1 cellular context compared by ENCODE assay signal in genomic region chr20:17542481-17542880, GRCh38.
TF ChIP-seq lines count a peak whose summit lies in the region.

No MANE protein-coding gene starts in this region.

TF ChIP-seq in IMR-90, 13 proteins besides CTCF, POLR2A, EP300 and RAD21:
- TF ChIP-seq CHD1 (IDR thresholded peaks at IDR 0.05; ENCODE audit: low read depth, low read length) (no peak), RFX5 (IDR thresholded peaks at IDR 0.05; ENCODE audit: low read depth, low read length) (no peak), ELK1 (IDR thresholded peaks at IDR 0.05; ENCODE audit: borderline replicate concordance, low read depth, low read length) (no peak), CEBPB (IDR thresholded peaks at IDR 0.05; ENCODE audit: low read depth, low read length) (no peak), NFE2L2 (IDR thresholded peaks at IDR 0.05; ENCODE audit: low read depth, low read length) (no peak), RCOR1 (IDR thresholded peaks at IDR 0.05; ENCODE audit: insufficient replicate concordance, low read length) (no peak), SMC3 (IDR thresholded peaks at IDR 0.05; ENCODE audit: low read depth, low read length) (no peak), BHLHE40 (IDR thresholded peaks at IDR 0.05; ENCODE audit: low read depth, low read length) (no peak), MAFK (IDR thresholded peaks at IDR 0.05; ENCODE audit: low read depth, low read length) (no peak), MXI1 (IDR thresholded peaks at IDR 0.05; ENCODE audit: borderline replicate concordance, low read depth, low read length) (no peak), MAZ (IDR thresholded peaks at IDR 0.05; ENCODE audit: borderline replicate concordance, low read depth, low read length) (no peak)
TF ChIP-seq in IMR-90: peak in this region for 0.
